In the genomic region with DNA sequence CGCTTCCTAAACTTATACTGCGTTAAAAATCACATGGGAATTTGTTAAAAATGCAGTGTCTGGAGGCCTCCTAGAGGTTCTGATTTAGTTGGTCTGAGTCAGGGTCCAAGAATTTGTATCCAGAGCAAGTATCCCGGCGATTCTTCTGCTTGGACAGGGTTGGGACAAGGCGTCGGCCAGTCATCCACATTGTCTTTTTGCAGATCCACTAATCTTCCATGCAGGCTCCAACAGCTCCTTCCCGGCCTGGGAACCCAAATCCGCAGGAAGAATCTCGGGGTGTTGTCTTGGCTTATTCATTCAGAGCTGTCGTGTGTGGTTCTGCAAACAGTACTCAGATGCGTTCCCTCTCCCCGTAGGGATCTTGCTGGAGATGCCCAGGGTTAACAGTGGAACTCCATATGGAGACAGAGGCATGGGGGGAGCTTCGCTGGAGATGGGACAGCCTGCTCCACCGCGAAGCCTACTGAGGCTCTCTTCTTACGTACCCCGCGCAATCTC, we compare ENCODE assay signal across 17 cellular contexts. TPM values are rescaled to one million over a fixed set of nuclear protein-coding genes. Genes with fewer than 3 reads are reported as not detected.
DNase-seq lines count a peak whose midpoint lies in the region; ATAC-seq, FAIRE-seq and TF ChIP-seq lines count a peak whose summit lies in the region.
"Had no signal": no experiment of that assay in that cellular context is flagged by ENCODE, and none has a peak within 500 bp of the region (broad histone marks: within the 10 kb centered on the region; RNA-seq: fewer than 3 reads in every experiment).

No MANE protein-coding gene starts in this region.

- dilution Hi-C loops in keratinocyte (cut with MboI; ENCODE audit: extremely low pct_ligation_motif_present, low sequenced_read_pairs), result no loop called here

- H3K79me2 ChIP-seq in SK-N-SH (ENCODE audit: insufficient read depth) (no peaks in the 10 kb centered on the region), astrocyte (ENCODE audit: insufficient read depth, low read length) (no peaks in the 10 kb centered on the region), keratinocyte (ENCODE audit: control insufficient read depth, insufficient read depth, low read length) (peaks cover 2% of the 10 kb centered on the region)

- no peak overlapping the region for H3K4me3 Mint-ChIP-seq in astrocyte (ENCODE audit: unreplicated experiment)
- no peak overlapping the region for H3K4me3 Mint-ChIP-seq in activated CD4-positive, alpha-beta memory T cell treated with anti-CD3 and anti-CD28 coated beads for 36 hours
- H3K4me3 Mint-ChIP-seq: natural killer cell had no signal

- H3K4me2 ChIP-seq in SK-N-SH, result no peak overlapping the region
- H3K4me2 ChIP-seq in astrocyte (ENCODE audit: low read length), result peak overlapping the region; percentile 72
- peak overlapping the region; percentile 7 for H3K4me2 ChIP-seq in keratinocyte (ENCODE audit: control insufficient read depth, extremely low read depth, insufficient read depth, low read depth, low read length)

- H3K36me3 ChIP-seq in SK-N-SH (replicated peaks in 1 of 2; ENCODE audit: control insufficient read depth in 1 of 2, insufficient read depth in 2 of 2, low read length in 1 of 2) (peaks cover 0 to 6% of the 10 kb centered on the region in 2 experiments), astrocyte (ENCODE audit: insufficient read depth, low read length) (no peaks in the 10 kb centered on the region), keratinocyte (ENCODE audit: control insufficient read depth in 2 of 2, extremely low read depth in 1 of 2, insufficient read depth in 2 of 2, low read length in 2 of 2) (peaks cover 0 to 2% of the 10 kb centered on the region in 2 experiments), transverse colon (no peaks in the 10 kb centered on the region)
- H3K36me3 ChIP-seq: sigmoid colon had no signal

- H3K4me1 ChIP-seq in SK-N-SH (ENCODE audit: control insufficient read depth in 1 of 2, insufficient read depth in 2 of 2, low read depth in 1 of 2, low read length in 1 of 2), result peaks cover 0 to 4% of the 10 kb centered on the region in 2 experiments; a peak in 1 of 4 replicates
- H3K4me1 ChIP-seq in astrocyte (ENCODE audit: insufficient read depth, low read length), result peaks cover 8% of the 10 kb centered on the region
- H3K4me1 ChIP-seq in keratinocyte (ENCODE audit: control insufficient read depth, extremely low read depth, insufficient read depth, low read length), result peaks cover 8% of the 10 kb centered on the region
- H3K4me1 ChIP-seq in transverse colon, result peaks cover 0 to 5% (median 2%) of the 10 kb centered on the region in 4 donors
- H3K4me1 ChIP-seq: sigmoid colon had no signal

- no peaks in the 10 kb centered on the region for H3K9me2 ChIP-seq in SK-N-SH

- H3K27me3 ChIP-seq in SK-N-SH (ENCODE audit: insufficient read depth) (no peaks in the 10 kb centered on the region), astrocyte (ENCODE audit: insufficient read depth, low read length) (no peaks in the 10 kb centered on the region), keratinocyte (ENCODE audit: control insufficient read depth, extremely low read depth, insufficient read depth, low read length) (no peaks in the 10 kb centered on the region), transverse colon (no peaks in the 10 kb centered on the region)
- H3K27me3 ChIP-seq: dorsolateral prefrontal cortex, sigmoid colon had no signal

- H3K36me3 Mint-ChIP-seq in astrocyte (ENCODE audit: low read depth, unreplicated experiment), result no peaks in the 10 kb centered on the region
- no peaks in the 10 kb centered on the region for H3K36me3 Mint-ChIP-seq in activated CD4-positive, alpha-beta memory T cell treated with anti-CD3 and anti-CD28 coated beads for 36 hours
- H3K36me3 Mint-ChIP-seq: natural killer cell had no signal

- DNase-seq in SK-N-SH (no peak), astrocyte (ENCODE audit: low read depth) (peak; percentile 33), keratinocyte (ENCODE audit: low read depth, low spot score) (no peak), transverse colon (no peak), NCI-H1694 (lab: John Stamatoyannopoulos, UW) (no peak)
- DNase-seq in activated CD4-positive, alpha-beta memory T cell treated with anti-CD3 and anti-CD28 coated beads for 36 hours, result no peak
- DNase-seq: 8988T; activated CD4-positive, alpha-beta T cell treated with anti-CD3 and anti-CD28 coated beads for 48 hours; amniotic stem cell; dorsolateral prefrontal cortex; natural killer cell; sigmoid colon had no signal

- CTCF ChIA-PET in SK-N-SH (lab: Yijun Ruan, JAX), result interaction anchor here (1.1 to 2.9 kb wide), 3 partner anchors 12 to 139 kb away, joined by 3 to 15 read pairs (median 4); no protein-coding TSS in a partner anchor
- CTCF ChIA-PET in activated CD4-positive, alpha-beta memory T cell treated with anti-CD3 and anti-CD28 coated beads for 36 hours (lab: Charles Lee), result interaction anchor here (1.2 kb wide), 1 partner anchor 11 kb away, joined by 4 read pairs; no protein-coding TSS in a partner anchor

- H3K4me1 Mint-ChIP-seq in astrocyte (ENCODE audit: low read depth, unreplicated experiment), result peaks cover 7% of the 10 kb centered on the region
- H3K4me1 Mint-ChIP-seq in activated CD4-positive, alpha-beta memory T cell treated with anti-CD3 and anti-CD28 coated beads for 36 hours (ENCODE audit: low read depth), result no peaks in the 10 kb centered on the region
- H3K4me1 Mint-ChIP-seq: natural killer cell, T-cell had no signal

- TF ChIP-seq POLR2A in transverse colon (IDR thresholded peaks at IDR 0.05), result no peak

- ATAC-seq in SK-N-SH treated with all-trans-retinoic acid at 6 μM for 48 hours, result no peak; the same call in 2 of the 3 replicates
- ATAC-seq in GM21526 (IDR thresholded peaks at IDR 0.05; ENCODE audit: low FRiP score, unreplicated experiment), result no peak

- intact Hi-C loops in transverse colon (cut with DNase I; ENCODE audit: low total_unique reads), result no loop called here
- intact Hi-C loops in activated CD4-positive, alpha-beta memory T cell treated with anti-CD3 and anti-CD28 coated beads for 36 hours (cut with micrococcal nuclease), result no loop called here

- no peak overlapping the region for H3K27ac ChIP-seq in SK-N-SH (ENCODE audit: low read depth in 2 of 2, low read length in 1 of 2)
- H3K27ac ChIP-seq in astrocyte (ENCODE audit: low read depth, low read length), result no peak overlapping the region
- peak overlapping the region; percentile 5 for H3K27ac ChIP-seq in keratinocyte (ENCODE audit: control insufficient read depth, insufficient read depth, low read length)
- peak overlapping the region in 3 of 4 donors; percentile 49 to 69 (median 66) for H3K27ac ChIP-seq in transverse colon
- H3K27ac ChIP-seq: dorsolateral prefrontal cortex, sigmoid colon had no signal

- no peak overlapping the region for H3K9ac ChIP-seq in SK-N-SH
- H3K9ac ChIP-seq in astrocyte (ENCODE audit: low read length), result no peak overlapping the region
- H3K9ac ChIP-seq in keratinocyte (ENCODE audit: control insufficient read depth, extremely low read depth, insufficient read depth, low read length), result no peak overlapping the region

- H2AFZ ChIP-seq in SK-N-SH (ENCODE audit: low read depth), result peak overlapping the region; percentile 70; the same call in 1 of the 2 replicates
- H2AFZ ChIP-seq in astrocyte (ENCODE audit: low read depth, low read length), result peak overlapping the region; percentile 60
- peak overlapping the region; percentile 11 for H2AFZ ChIP-seq in keratinocyte (ENCODE audit: control insufficient read depth, low read length)

- 84% methylated on average over 18 of the region's 18 CpGs for WGBS in SK-N-SH (ENCODE audit: low lambda C conversion rate)
- WGBS in transverse colon (ENCODE audit: low coverage in 1 of 2), 2 donors, result 85 to 90% methylated on average over 5 to 18 of the region's 18 CpGs

- H3K4me3 ChIP-seq in SK-N-SH (ENCODE audit: low read depth in 2 of 2, low read length in 1 of 2) (no peak overlapping the region), astrocyte (ENCODE audit: insufficient read depth, low read depth, low read length) (no peak overlapping the region), keratinocyte (ENCODE audit: control insufficient read depth in 2 of 3, extremely low read depth in 1 of 3, insufficient read depth in 2 of 3, low read depth in 1 of 3, low read length in 3 of 3) (no peak overlapping the region), transverse colon (no peak overlapping the region)

- POLR2A ChIA-PET in SK-N-SH (lab: Yijun Ruan, JAX), result interaction anchor here (0.6 kb wide), 1 partner anchor 138 kb away, joined by 3 read pairs; no protein-coding TSS in a partner anchor
- POLR2A ChIA-PET in activated CD4-positive, alpha-beta memory T cell treated with anti-CD3 and anti-CD28 coated beads for 36 hours (lab: Charles Lee), result no interaction called here

- no peaks in the 10 kb centered on the region for H3K9me1 ChIP-seq in keratinocyte (ENCODE audit: control insufficient read depth, extremely low read depth, insufficient read depth, low read length)

- H3K9me3 ChIP-seq in SK-N-SH, result no peaks in the 10 kb centered on the region
- H3K9me3 ChIP-seq in astrocyte (ENCODE audit: insufficient read depth, low read depth, low read length), result no peaks in the 10 kb centered on the region
- H3K9me3 ChIP-seq in keratinocyte (ENCODE audit: control insufficient read depth, low read depth, low read length), result no peaks in the 10 kb centered on the region
- no peaks in the 10 kb centered on the region for H3K9me3 ChIP-seq in transverse colon
- H3K9me3 ChIP-seq: sigmoid colon had no signal

- FAIRE-seq in astrocyte (lab: Jason Lieb, UNC), result no peak
- FAIRE-seq in keratinocyte (lab: Jason Lieb, UNC), result no peak

- peak overlapping the region; percentile 26 for H3K27ac Mint-ChIP-seq in astrocyte (ENCODE audit: unreplicated experiment)
- H3K27ac Mint-ChIP-seq in activated CD4-positive, alpha-beta memory T cell treated with anti-CD3 and anti-CD28 coated beads for 36 hours, result no peak overlapping the region
- H3K27ac Mint-ChIP-seq: natural killer cell, T-cell had no signal

- no peak for TF ChIP-seq EP300 in SK-N-SH (IDR thresholded peaks at IDR 0.05; ENCODE audit: borderline replicate concordance in 1 of 2, low read depth in 1 of 2, low read length in 1 of 2)
- no peak for TF ChIP-seq EP300 in transverse colon (IDR thresholded peaks at IDR 0.05; ENCODE audit: low read depth)

- TF ChIP-seq CTCF in SK-N-SH (IDR thresholded peaks at IDR 0.05) (no peak), astrocyte (IDR thresholded peaks at IDR 0.05; ENCODE audit: insufficient read depth, low read depth, low read length) (no peak), keratinocyte (optimal IDR thresholded peaks at IDR 0.05 in 1 of 3, IDR thresholded peaks at IDR 0.05 in 1 of 3, conservative IDR thresholded peaks at IDR 0.05 in 1 of 3; ENCODE audit: extremely low read depth in 1 of 3, insufficient read depth in 2 of 3, low read length in 3 of 3) (no peak), transverse colon (IDR thresholded peaks at IDR 0.05) (no peak)

- H4K20me1 ChIP-seq in SK-N-SH (ENCODE audit: insufficient read depth) (no peaks in the 10 kb centered on the region), astrocyte (ENCODE audit: insufficient read depth, low read length) (no peaks in the 10 kb centered on the region), keratinocyte (ENCODE audit: control insufficient read depth, extremely low read depth, insufficient read depth, low read length) (no peaks in the 10 kb centered on the region)

- in situ Hi-C loops in transverse colon (cut with MboI; ENCODE audit: low pct_ligation_motif_present in 1 of 4, low pct_unique_long_range_greater_than_20kb in 1 of 4, low sequenced_read_pairs in 3 of 4), result no loop called here

- H3F3A ChIP-seq in SK-N-SH (replicated peaks; ENCODE audit: insufficient read depth), result no peaks in the 10 kb centered on the region

- H3K27me3 Mint-ChIP-seq in astrocyte (ENCODE audit: low read depth, unreplicated experiment), result no peaks in the 10 kb centered on the region
- H3K27me3 Mint-ChIP-seq in activated CD4-positive, alpha-beta memory T cell treated with anti-CD3 and anti-CD28 coated beads for 36 hours, result peaks cover 3% of the 10 kb centered on the region

- H3K9me3 Mint-ChIP-seq in astrocyte (ENCODE audit: unreplicated experiment), result no peaks in the 10 kb centered on the region
- no peaks in the 10 kb centered on the region for H3K9me3 Mint-ChIP-seq in activated CD4-positive, alpha-beta memory T cell treated with anti-CD3 and anti-CD28 coated beads for 36 hours
- H3K9me3 Mint-ChIP-seq: natural killer cell, T-cell had no signal

- TF ChIP-seq RAD21 in SK-N-SH (IDR thresholded peaks at IDR 0.05; ENCODE audit: low read length), result no peak

RNA-seq across cellular contexts. Expression of a gene that starts 25.3 kb away (rescaled TPM):
- polyA plus RNA-seq in SK-N-SH (2012; rRNA removed) (not detected in 2 replicates), keratinocyte (0.08 to 0.32 TPM (median 0.19 TPM) in 3 replicates)
- not detected in 2 replicates for polyA plus RNA-seq in SK-N-SH (2012; cell fraction: cytosol; rRNA removed)
- 0.14 TPM in 1 of 2 replicates, not detected in the other for polyA plus RNA-seq in SK-N-SH (2012; cell fraction: nucleus; rRNA removed)
- total RNA-seq in astrocyte (not detected in 2 replicates), transverse colon (under 1 TPM in 1 of 4 donors, not detected in 3; 0.48 TPM)
- not detected for polyA plus RNA-seq in keratinocyte (2011; ENCODE audit: low read depth)
- polyA plus RNA-seq in keratinocyte (2011; cell fraction: cytosol; rRNA removed), result 0.12 and 0.36 TPM in 2 replicates
- 0.20 TPM in 1 of 2 replicates, not detected in the other for polyA plus RNA-seq in keratinocyte (2011; cell fraction: nucleus; rRNA removed)
- 0.52 and 1.2 TPM in 2 replicates for polyA plus RNA-seq in keratinocyte (2012; ENCODE audit: low replicate concordance)
- polyA minus RNA-seq in keratinocyte, result 0.86 to 1.7 TPM in 2 of 3 replicates, not detected in the other
- not detected for polyA minus RNA-seq in keratinocyte (2011; cell fraction: cytosol; rRNA and poly(A)+ RNA removed)
- not detected in 2 replicates for polyA minus RNA-seq in keratinocyte (2011; cell fraction: nucleus; rRNA and poly(A)+ RNA removed)
- under 1 TPM in 1 of 2 experiments, not detected in 1; 0.46 TPM for total RNA-seq in activated CD4-positive, alpha-beta memory T cell treated with anti-CD3 and anti-CD28 coated beads for 36 hours
- total RNA-seq: glomerular endothelial cell, HT-29, sigmoid colon, T-cell had no signal

RNA-seq across cellular contexts. Expression of a gene that starts 35.3 kb away (rescaled TPM):
- polyA plus RNA-seq in SK-N-SH (2012; rRNA removed) (12.7 and 16.1 TPM in 2 replicates), keratinocyte (25.5 to 73.6 TPM (median 28.8 TPM) in 3 replicates)
- polyA plus RNA-seq in SK-N-SH (2012; cell fraction: cytosol; rRNA removed), result 8.0 and 9.6 TPM in 2 replicates
- 8.2 and 12.0 TPM in 2 replicates for polyA plus RNA-seq in SK-N-SH (2012; cell fraction: nucleus; rRNA removed)
- total RNA-seq in astrocyte (4.2 and 12.5 TPM in 2 replicates), transverse colon (100 to 1,000 TPM in 3 of 4 donors, 1 to 10 TPM in 1; 7.0 to 166 (median 116) TPM)
- 7.3 TPM for polyA plus RNA-seq in keratinocyte (2011; ENCODE audit: low read depth)
- polyA plus RNA-seq in keratinocyte (2011; cell fraction: cytosol; rRNA removed), result 14.9 and 26.4 TPM in 2 replicates
- 98.1 and 149 TPM in 2 replicates for polyA plus RNA-seq in keratinocyte (2011; cell fraction: nucleus; rRNA removed)
- 21.0 and 27.1 TPM in 2 replicates for polyA plus RNA-seq in keratinocyte (2012; ENCODE audit: low replicate concordance)
- 103 to 158 TPM (median 139 TPM) in 3 replicates for polyA minus RNA-seq in keratinocyte
- 30.7 TPM for polyA minus RNA-seq in keratinocyte (2011; cell fraction: cytosol; rRNA and poly(A)+ RNA removed)
- polyA minus RNA-seq in keratinocyte (2011; cell fraction: nucleus; rRNA and poly(A)+ RNA removed), result 106 and 122 TPM in 2 replicates
- under 1 TPM; 0.07 to 0.10 TPM for total RNA-seq in activated CD4-positive, alpha-beta memory T cell treated with anti-CD3 and anti-CD28 coated beads for 36 hours

Comparison
In these comparisons a context has a peak if more than half of its experiments do, and no peak if none do; other contexts are left out.
1. H2AFZ ChIP-seq: peak in every context shown above with its lines; median percentile 70 in SK-N-SH; 60 in astrocyte; 11 in keratinocyte.
2. H3K27ac ChIP-seq: peak in keratinocyte (single experiment) and transverse colon (3 of 4); none in SK-N-SH (0 of 2) and astrocyte (single experiment).